ENCODE assay signal across 27 cellular contexts in the genomic region with DNA sequence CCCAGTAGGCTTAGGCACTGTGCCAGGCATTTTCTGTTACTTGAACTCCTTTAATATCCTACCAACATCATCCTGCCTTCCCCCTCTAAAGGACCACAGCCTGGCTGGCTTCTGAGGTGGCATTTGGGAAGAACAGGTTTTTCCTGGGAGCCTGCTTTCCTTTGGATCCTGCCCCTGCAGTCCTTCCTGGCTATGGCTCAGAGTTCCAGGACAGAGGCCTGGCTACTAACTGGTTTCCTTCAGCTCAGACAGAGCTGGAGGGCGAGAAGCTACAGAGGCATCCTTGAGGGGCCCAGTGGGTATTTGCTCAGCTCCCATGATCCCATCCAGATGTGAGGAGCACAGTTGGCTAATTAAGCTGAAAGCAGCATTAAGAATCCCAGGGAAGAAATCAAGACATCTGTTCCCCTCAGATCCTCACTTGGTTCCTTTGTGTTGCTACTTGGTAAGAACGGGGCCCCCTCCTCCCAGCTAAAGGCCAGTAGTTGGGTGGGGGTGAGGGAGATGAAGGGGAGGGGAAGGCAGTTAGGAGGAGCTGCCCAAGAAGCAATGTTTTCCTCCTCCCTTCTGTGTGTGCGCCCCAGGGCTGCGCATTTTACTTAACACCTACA.
"Had no signal": no experiment of that assay in that cellular context is flagged by ENCODE, and none has a peak within 500 bp of the region (broad histone marks: within the 10 kb centered on the region; RNA-seq: fewer than 3 reads in every experiment).

No MANE protein-coding gene starts in this region.

- H3K36me3 Mint-ChIP-seq: activated naive CD4-positive, alpha-beta T cell treated with anti-CD3 and anti-CD28 coated beads, Interleukin-2, amount 50 U/mL, for 72 hours; mesothelial cell of epicardium; naive B cell; stimulated activated memory B cell treated with anti-CD40 and anti-IgM and Interleukin-4, amounts not matched to agents 10 μg/mL and 1 μg/mL and 100 μg/mL, for 72 hours had no signal

- H3K4me3 Mint-ChIP-seq: activated T-cell treated with anti-CD3 and anti-CD28 coated beads, Interleukin-2, amount 50 U/mL, for 72 hours; mesothelial cell of epicardium; naive B cell; nephron progenitor cell; stimulated activated memory B cell treated with anti-CD40 and anti-IgM and Interleukin-4, amounts not matched to agents 10 μg/mL and 1 μg/mL and 100 μg/mL, for 72 hours; stimulated activated naive CD8-positive, alpha-beta T cell treated with anti-CD3 and anti-CD28 coated beads, Interleukin-15, amount 100 ng/mL, for 72 hours; T-helper 2 cell treated with Interferon-gamma antibody and Interleukin-4, amounts not matched to agents 5 μg/mL and 100 μg/mL, for 36 hours had no signal

- DNase-seq: activated CD4-positive, alpha-beta T cell treated with anti-CD3 and anti-CD28 coated beads for 4 hours; activated CD4-positive, alpha-beta T cell treated with anti-CD3 and anti-CD28 coated beads, Interleukin-2, amount 50 U/mL, for 4 hours; activated naive CD4-positive, alpha-beta T cell; activated T-cell treated with anti-CD3 and anti-CD28 coated beads for 4 hours; activated T-cell treated with anti-CD3 and anti-CD28 coated beads, Interleukin-2, amount 50 U/mL, for 72 hours; anterior cingulate cortex; effector CD8-positive, alpha-beta T cell; erythroblast; heart right ventricle; left ventricle myocardium superior; naive B cell; nephron progenitor cell; pancreas; retina; sigmoid colon; small intestine; stimulated activated CD4-positive, alpha-beta T cell treated with anti-CD3 and anti-CD28 coated beads, Interleukin-4, amount 100 ng/mL, for 4 hours; stimulated activated CD8-positive, alpha-beta memory T cell treated with anti-CD3 and anti-CD28 coated beads, Interleukin-4, amount 100 ng/mL, for 48 hours; stimulated activated naive CD8-positive, alpha-beta T cell treated with anti-CD3 and anti-CD28 coated beads, Interleukin-15, amount 100 ng/mL, for 72 hours; substantia nigra; T-helper 1 cell had no signal

- H3K27me3 ChIP-seq: pancreas, sigmoid colon had no signal

- H3K4me1 Mint-ChIP-seq: stimulated activated memory B cell treated with anti-CD40 and anti-IgM and Interleukin-4, amounts not matched to agents 10 μg/mL and 1 μg/mL and 100 μg/mL, for 72 hours; stimulated activated naive CD8-positive, alpha-beta T cell treated with anti-CD3 and anti-CD28 coated beads, Interleukin-15, amount 100 ng/mL, for 72 hours had no signal

- H3K27ac ChIP-seq: gastroesophageal sphincter, heart right ventricle, pancreas, prostate gland, sigmoid colon had no signal

- ATAC-seq: activated naive CD4-positive, alpha-beta T cell treated with anti-CD3 and anti-CD28 coated beads, Interleukin-2, amount 50 U/mL, for 72 hours; activated T-cell treated with anti-CD3 and anti-CD28 coated beads, Interleukin-2, amount 50 U/mL, for 72 hours; gastroesophageal sphincter; heart right ventricle; left ventricle myocardium superior; pancreas; stimulated activated memory B cell treated with anti-CD40 and anti-IgM and Interleukin-4, amounts not matched to agents 10 μg/mL and 1 μg/mL and 100 μg/mL, for 72 hours; stimulated activated naive CD8-positive, alpha-beta T cell treated with anti-CD3 and anti-CD28 coated beads, Interleukin-15, amount 100 ng/mL, for 72 hours had no signal

- H3K4me1 ChIP-seq: gastroesophageal sphincter, pancreas, prostate gland had no signal

- H3K9me3 Mint-ChIP-seq: activated naive CD4-positive, alpha-beta T cell treated with anti-CD3 and anti-CD28 coated beads, Interleukin-2, amount 50 U/mL, for 72 hours; activated T-cell treated with anti-CD3 and anti-CD28 coated beads, Interleukin-2, amount 50 U/mL, for 72 hours; mesothelial cell of epicardium; stimulated activated naive CD8-positive, alpha-beta T cell treated with anti-CD3 and anti-CD28 coated beads, Interleukin-15, amount 100 ng/mL, for 72 hours; T-helper 2 cell treated with Interferon-gamma antibody and Interleukin-4, amounts not matched to agents 5 μg/mL and 100 μg/mL, for 36 hours had no signal

- H3K4me3 ChIP-seq: gastroesophageal sphincter, heart right ventricle, pancreas, prostate gland, sigmoid colon had no signal

- H3K27ac Mint-ChIP-seq: activated naive CD4-positive, alpha-beta T cell treated with anti-CD3 and anti-CD28 coated beads, Interleukin-2, amount 50 U/mL, for 72 hours; activated T-cell treated with anti-CD3 and anti-CD28 coated beads, Interleukin-2, amount 50 U/mL, for 72 hours; mesothelial cell of epicardium; naive B cell; nephron progenitor cell; stimulated activated memory B cell treated with anti-CD40 and anti-IgM and Interleukin-4, amounts not matched to agents 10 μg/mL and 1 μg/mL and 100 μg/mL, for 72 hours; stimulated activated naive CD8-positive, alpha-beta T cell treated with anti-CD3 and anti-CD28 coated beads, Interleukin-15, amount 100 ng/mL, for 72 hours; T-helper 2 cell treated with Interferon-gamma antibody and Interleukin-4, amounts not matched to agents 5 μg/mL and 100 μg/mL, for 36 hours had no signal

- H3K36me3 ChIP-seq: gastroesophageal sphincter, heart right ventricle, pancreas, prostate gland, sigmoid colon had no signal
